Comparison of ENCODE assay signal across 1 cellular context in genomic region chr3:136898549-136898948, GRCh38.
TF ChIP-seq lines count a peak whose summit lies in the region.

No MANE protein-coding gene starts in this region.

TF ChIP-seq in WTC11, 78 proteins besides CTCF, POLR2A, EP300 and RAD21 (continued from another document):
- TF ChIP-seq ZNF532 (CRISPR knock-in tag; IDR thresholded peaks at IDR 0.05; ENCODE audit: borderline replicate concordance) (no peak), PRDM15 (CRISPR knock-in tag; IDR thresholded peaks at IDR 0.05) (no peak), GABPB1 (CRISPR knock-in tag; IDR thresholded peaks at IDR 0.05) (no peak), CREB1 (CRISPR knock-in tag; IDR thresholded peaks at IDR 0.05) (no peak), ZNF512 (CRISPR knock-in tag; IDR thresholded peaks at IDR 0.05; ENCODE audit: borderline replicate concordance) (no peak), KAT7 (CRISPR knock-in tag; IDR thresholded peaks at IDR 0.05; ENCODE audit: borderline replicate concordance) (no peak), ZNF219 (CRISPR knock-in tag; IDR thresholded peaks at IDR 0.05; ENCODE audit: borderline replicate concordance) (no peak), ARID4B (CRISPR knock-in tag; IDR thresholded peaks at IDR 0.05; ENCODE audit: borderline replicate concordance) (no peak)
